15 cellular contexts compared by ENCODE assay signal in genomic region chr2:21633015-21633414, GRCh38.
DNase-seq lines count a peak whose midpoint lies in the region; ATAC-seq and TF ChIP-seq lines count a peak whose summit lies in the region.
"Had no signal": no experiment of that assay in that cellular context is flagged by ENCODE, and none has a peak within 500 bp of the region (broad histone marks: within the 10 kb centered on the region; RNA-seq: fewer than 3 reads in every experiment).

No MANE protein-coding gene starts in this region.

- H3K27ac ChIP-seq in 22Rv1: peak overlapping the region; percentile 43
- H3K27ac ChIP-seq in GM23338 (ENCODE audit: low read depth): no peak overlapping the region
- no peak overlapping the region for H3K27ac ChIP-seq in neural progenitor cell
- H3K27ac ChIP-seq in substantia nigra (ENCODE audit: low read depth, low read length, poor library complexity, severe bottlenecking): no peak overlapping the region
- H3K27ac ChIP-seq: C4-2B had no signal

- no peaks in the 10 kb centered on the region for H4K20me1 ChIP-seq in GM23338 (replicated peaks; ENCODE audit: insufficient read depth)
- no peaks in the 10 kb centered on the region for H4K20me1 ChIP-seq in neural progenitor cell (ENCODE audit: low read depth)

- H3K79me2 ChIP-seq in GM23338 (replicated peaks; ENCODE audit: insufficient read depth): no peaks in the 10 kb centered on the region
- H3K79me2 ChIP-seq in neural progenitor cell (ENCODE audit: low read depth): no peaks in the 10 kb centered on the region

- H3K9ac ChIP-seq in neural progenitor cell: no peak overlapping the region

- ATAC-seq in GM23338 (no peak), HG02610 (IDR thresholded peaks at IDR 0.05; ENCODE audit: unreplicated experiment) (no peak)
- ATAC-seq: K562 had no signal

- H3K4me3 ChIP-seq in GM23338: no peak overlapping the region
- no peak overlapping the region for H3K4me3 ChIP-seq in neural progenitor cell
- H3K4me3 ChIP-seq: K562 had no signal

- H3K4me3 Mint-ChIP-seq in GM23338: no peak overlapping the region
- peak overlapping the region in 1 of 5 experiments; percentile 66 for H3K4me3 Mint-ChIP-seq in brain
- H3K4me3 Mint-ChIP-seq in neural progenitor cell: no peak overlapping the region
- H3K4me3 Mint-ChIP-seq in type B pancreatic cell: no peak overlapping the region
- H3K4me3 Mint-ChIP-seq: CD4-positive, alpha-beta T cell; H9 had no signal

- H3K36me3 ChIP-seq in GM23338 (ENCODE audit: insufficient read depth): no peaks in the 10 kb centered on the region; the same call in 1 of the 2 replicates
- no peaks in the 10 kb centered on the region for H3K36me3 ChIP-seq in neural progenitor cell

- no peaks in the 10 kb centered on the region for H3K9me3 ChIP-seq in neural progenitor cell (ENCODE audit: low read depth)
- H3K9me3 ChIP-seq: Caco-2 had no signal

- H3K4me1 Mint-ChIP-seq in GM23338: no peaks in the 10 kb centered on the region
- peaks cover 13% of the 10 kb centered on the region for H3K4me1 Mint-ChIP-seq in brain
- peaks cover 5% of the 10 kb centered on the region for H3K4me1 Mint-ChIP-seq in neural progenitor cell
- no peaks in the 10 kb centered on the region for H3K4me1 Mint-ChIP-seq in type B pancreatic cell (ENCODE audit: unreplicated experiment)
- H3K4me1 Mint-ChIP-seq: H9 had no signal

- H3K36me3 Mint-ChIP-seq in GM23338 (ENCODE audit: low read depth) (no peaks in the 10 kb centered on the region), brain (no peaks in the 10 kb centered on the region), neural progenitor cell (no peaks in the 10 kb centered on the region), type B pancreatic cell (no peaks in the 10 kb centered on the region)

- H3K27ac Mint-ChIP-seq in GM23338 (no peak overlapping the region), brain (peak overlapping the region in 4 of 5 experiments; percentile 4 to 76 (median 54)), neural progenitor cell (no peak overlapping the region), type B pancreatic cell (no peak overlapping the region)
- H3K27ac Mint-ChIP-seq: CD4-positive, alpha-beta T cell; H9 had no signal

- no peak overlapping the region for H3K4me2 ChIP-seq in GM23338
- no peak overlapping the region for H3K4me2 ChIP-seq in neural progenitor cell

- H3K9me2 ChIP-seq in GM23338 (ENCODE audit: insufficient read depth): no peaks in the 10 kb centered on the region

- H3K4me1 ChIP-seq in GM23338 (ENCODE audit: insufficient read depth): no peaks in the 10 kb centered on the region
- H3K4me1 ChIP-seq in neural progenitor cell: peaks cover 9% of the 10 kb centered on the region
- H3K4me1 ChIP-seq: Caco-2 had no signal

- no peaks in the 10 kb centered on the region for H3K9me3 Mint-ChIP-seq in GM23338
- H3K9me3 Mint-ChIP-seq in brain: no peaks in the 10 kb centered on the region
- no peaks in the 10 kb centered on the region for H3K9me3 Mint-ChIP-seq in neural progenitor cell
- no peaks in the 10 kb centered on the region for H3K9me3 Mint-ChIP-seq in type B pancreatic cell
- H3K9me3 Mint-ChIP-seq: H9 had no signal

- DNase-seq in GM23338 (ENCODE audit: low spot score) (no peak), neural progenitor cell (ENCODE audit: low spot score) (no peak), substantia nigra (lab: John Stamatoyannopoulos, UW) (no peak), type B pancreatic cell (ENCODE audit: extremely low spot score, unreplicated experiment) (no peak)
- DNase-seq: ACHN; Caco-2; CD4-positive, alpha-beta T cell; GOT3; H9; IMR-90 had no signal

- TF ChIP-seq CTCF in 22Rv1 (IDR thresholded peaks at IDR 0.05): no peak
- no peak for TF ChIP-seq CTCF in GM23338 (conservative IDR thresholded peaks at IDR 0.05; ENCODE audit: low read depth in 2 of 2)
- TF ChIP-seq CTCF in brain (conservative IDR thresholded peaks at IDR 0.05): no peak
- no peak for TF ChIP-seq CTCF in neural progenitor cell (IDR thresholded peaks at IDR 0.05)
- no peak for TF ChIP-seq CTCF in type B pancreatic cell (conservative IDR thresholded peaks at IDR 0.05)

- no peaks in the 10 kb centered on the region for H3F3A ChIP-seq in GM23338 (replicated peaks; ENCODE audit: low read depth)
- no peaks in the 10 kb centered on the region for H3F3A ChIP-seq in neural progenitor cell (ENCODE audit: low read depth)

- no peaks in the 10 kb centered on the region for H3K27me3 Mint-ChIP-seq in GM23338 (ENCODE audit: insufficient read depth, low read depth, poor library complexity)
- no peaks in the 10 kb centered on the region for H3K27me3 Mint-ChIP-seq in brain
- H3K27me3 Mint-ChIP-seq in neural progenitor cell (ENCODE audit: insufficient read depth, low read depth): no peaks in the 10 kb centered on the region
- H3K27me3 Mint-ChIP-seq in type B pancreatic cell: peaks cover 4% of the 10 kb centered on the region
- H3K27me3 Mint-ChIP-seq: CD4-positive, alpha-beta T cell had no signal

- H3K27me3 ChIP-seq in GM23338 (ENCODE audit: insufficient read depth): no peaks in the 10 kb centered on the region
- H3K27me3 ChIP-seq in neural progenitor cell: no peaks in the 10 kb centered on the region

- H2AFZ ChIP-seq in GM23338: peak overlapping the region; percentile 66; the same call in 1 of the 2 replicates
- peak overlapping the region; percentile 7 for H2AFZ ChIP-seq in neural progenitor cell (replicated peaks)

TF ChIP-seq in GM23338, 12 proteins besides CTCF, POLR2A, EP300 and RAD21 (continues in another document):
- TF ChIP-seq ZNF331 (CRISPR knock-in tag; IDR thresholded peaks at IDR 0.05; ENCODE audit: low read depth) (no peak), NANOG (IDR thresholded peaks at IDR 0.05; ENCODE audit: borderline replicate concordance) (no peak), CREB1 (CRISPR knock-in tag; IDR thresholded peaks at IDR 0.05; ENCODE audit: low read depth) (no peak), STAT1 (IDR thresholded peaks at IDR 0.05; ENCODE audit: unreplicated experiment) (no peak), EZH2 (IDR thresholded peaks at IDR 0.05; ENCODE audit: low read depth, unreplicated experiment) (no peak), JUNB (IDR thresholded peaks at IDR 0.05; ENCODE audit: unreplicated experiment) (no peak), POLR2AphosphoS5 (IDR thresholded peaks at IDR 0.05; ENCODE audit: low read depth) (no peak), ZNF114 (CRISPR knock-in tag; IDR thresholded peaks at IDR 0.05) (no peak), EZH2phosphoT487 (IDR thresholded peaks at IDR 0.05; ENCODE audit: unreplicated experiment) (no peak)
- TF ChIP-seq, protein P1, sequence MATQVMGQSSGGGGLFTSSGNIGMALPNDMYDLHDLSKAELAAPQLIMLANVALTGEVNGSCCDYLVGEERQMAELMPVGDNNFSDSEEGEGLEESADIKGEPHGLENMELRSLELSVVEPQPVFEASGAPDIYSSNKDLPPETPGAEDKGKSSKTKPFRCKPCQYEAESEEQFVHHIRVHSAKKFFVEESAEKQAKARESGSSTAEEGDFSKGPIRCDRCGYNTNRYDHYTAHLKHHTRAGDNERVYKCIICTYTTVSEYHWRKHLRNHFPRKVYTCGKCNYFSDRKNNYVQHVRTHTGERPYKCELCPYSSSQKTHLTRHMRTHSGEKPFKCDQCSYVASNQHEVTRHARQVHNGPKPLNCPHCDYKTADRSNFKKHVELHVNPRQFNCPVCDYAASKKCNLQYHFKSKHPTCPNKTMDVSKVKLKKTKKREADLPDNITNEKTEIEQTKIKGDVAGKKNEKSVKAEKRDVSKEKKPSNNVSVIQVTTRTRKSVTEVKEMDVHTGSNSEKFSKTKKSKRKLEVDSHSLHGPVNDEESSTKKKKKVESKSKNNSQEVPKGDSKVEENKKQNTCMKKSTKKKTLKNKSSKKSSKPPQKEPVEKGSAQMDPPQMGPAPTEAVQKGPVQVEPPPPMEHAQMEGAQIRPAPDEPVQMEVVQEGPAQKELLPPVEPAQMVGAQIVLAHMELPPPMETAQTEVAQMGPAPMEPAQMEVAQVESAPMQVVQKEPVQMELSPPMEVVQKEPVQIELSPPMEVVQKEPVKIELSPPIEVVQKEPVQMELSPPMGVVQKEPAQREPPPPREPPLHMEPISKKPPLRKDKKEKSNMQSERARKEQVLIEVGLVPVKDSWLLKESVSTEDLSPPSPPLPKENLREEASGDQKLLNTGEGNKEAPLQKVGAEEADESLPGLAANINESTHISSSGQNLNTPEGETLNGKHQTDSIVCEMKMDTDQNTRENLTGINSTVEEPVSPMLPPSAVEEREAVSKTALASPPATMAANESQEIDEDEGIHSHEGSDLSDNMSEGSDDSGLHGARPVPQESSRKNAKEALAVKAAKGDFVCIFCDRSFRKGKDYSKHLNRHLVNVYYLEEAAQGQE (IDR thresholded peaks at IDR 0.05; ENCODE audit: unreplicated experiment): no peak
- TF ChIP-seq, protein P2, sequence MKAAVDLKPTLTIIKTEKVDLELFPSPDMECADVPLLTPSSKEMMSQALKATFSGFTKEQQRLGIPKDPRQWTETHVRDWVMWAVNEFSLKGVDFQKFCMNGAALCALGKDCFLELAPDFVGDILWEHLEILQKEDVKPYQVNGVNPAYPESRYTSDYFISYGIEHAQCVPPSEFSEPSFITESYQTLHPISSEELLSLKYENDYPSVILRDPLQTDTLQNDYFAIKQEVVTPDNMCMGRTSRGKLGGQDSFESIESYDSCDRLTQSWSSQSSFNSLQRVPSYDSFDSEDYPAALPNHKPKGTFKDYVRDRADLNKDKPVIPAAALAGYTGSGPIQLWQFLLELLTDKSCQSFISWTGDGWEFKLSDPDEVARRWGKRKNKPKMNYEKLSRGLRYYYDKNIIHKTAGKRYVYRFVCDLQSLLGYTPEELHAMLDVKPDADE (IDR thresholded peaks at IDR 0.05): no peak

Comparison
In these comparisons a context has a peak if more than half of its experiments do, and no peak if none do; other contexts are left out.
1. H3K27ac Mint-ChIP-seq: peak in brain (4 of 5); none in GM23338 (single experiment), neural progenitor cell (single experiment) and type B pancreatic cell (single experiment).